1 cellular context compared by ENCODE assay signal in genomic region chr10:48523212-48523819, GRCh38.
TF ChIP-seq lines count a peak whose summit lies in the region.

No MANE protein-coding gene starts in this region.

TF ChIP-seq in SK-N-SH, 30 proteins besides CTCF, POLR2A, EP300 and RAD21 (continued from another document):
- 0 out of 2 replicates have a peak, but pooled peaks have one; percentile 46 for TF ChIP-seq ZBTB33 (IDR thresholded peaks at IDR 0.05; ENCODE audit: borderline replicate concordance, low read depth)
- TF ChIP-seq TEAD4 (IDR thresholded peaks at IDR 0.05; ENCODE audit: borderline replicate concordance, insufficient read depth) = peak; percentile 70
- TF ChIP-seq NFIC (IDR thresholded peaks at IDR 0.05; ENCODE audit: borderline replicate concordance) = peak; percentile 90
- no peak for TF ChIP-seq USF2 (IDR thresholded peaks at IDR 0.05; ENCODE audit: borderline replicate concordance, low read depth, low read length)
- no peak; the same call in 1 of the 2 replicates for TF ChIP-seq MEF2A (IDR thresholded peaks at IDR 0.05; ENCODE audit: borderline replicate concordance, low read depth)
- TF ChIP-seq GABPA (IDR thresholded peaks at IDR 0.05; ENCODE audit: low read depth) = peak; percentile 14; the same call in 1 of the 2 replicates
- TF ChIP-seq MAX (IDR thresholded peaks at IDR 0.05; ENCODE audit: low read depth) = peak; percentile 40; the same call in 1 of the 2 replicates
- no peak for TF ChIP-seq SMC3 (IDR thresholded peaks at IDR 0.05; ENCODE audit: low read depth, low read length)
- TF ChIP-seq TAF1 (IDR thresholded peaks at IDR 0.05; ENCODE audit: borderline replicate concordance, low read depth, low read length) = no peak
- no peak for TF ChIP-seq GATA2 (CRISPR knock-in tag; IDR thresholded peaks at IDR 0.05)
- no peak for TF ChIP-seq SIN3A (IDR thresholded peaks at IDR 0.05; ENCODE audit: borderline replicate concordance, low read depth, low read length)
- TF ChIP-seq EZH2phosphoT487 (IDR thresholded peaks at IDR 0.05; ENCODE audit: borderline replicate concordance, low read depth) = no peak
- TF ChIP-seq ELF1 (IDR thresholded peaks at IDR 0.05) = 0 out of 2 replicates have a peak, but pooled peaks have one; percentile 17
- peak; percentile 63 for TF ChIP-seq JUND (IDR thresholded peaks at IDR 0.05)
- TF ChIP-seq YY1 (IDR thresholded peaks at IDR 0.05; ENCODE audit: low read depth) = no peak; the same call in 1 of the 2 replicates
- TF ChIP-seq POLR2AphosphoS5 (IDR thresholded peaks at IDR 0.05; ENCODE audit: low read depth, low read length) = peak; percentile 64
- TF ChIP-seq RFX5 (IDR thresholded peaks at IDR 0.05; ENCODE audit: low read length) = no peak
- peak; percentile 55; the same call in 1 of the 2 replicates for TF ChIP-seq RXRA (IDR thresholded peaks at IDR 0.05; ENCODE audit: borderline replicate concordance, low read depth)
- TF ChIP-seq PBX3 (IDR thresholded peaks at IDR 0.05) = peak; percentile 91
